27 cellular contexts compared by ENCODE assay signal in the genomic region with DNA sequence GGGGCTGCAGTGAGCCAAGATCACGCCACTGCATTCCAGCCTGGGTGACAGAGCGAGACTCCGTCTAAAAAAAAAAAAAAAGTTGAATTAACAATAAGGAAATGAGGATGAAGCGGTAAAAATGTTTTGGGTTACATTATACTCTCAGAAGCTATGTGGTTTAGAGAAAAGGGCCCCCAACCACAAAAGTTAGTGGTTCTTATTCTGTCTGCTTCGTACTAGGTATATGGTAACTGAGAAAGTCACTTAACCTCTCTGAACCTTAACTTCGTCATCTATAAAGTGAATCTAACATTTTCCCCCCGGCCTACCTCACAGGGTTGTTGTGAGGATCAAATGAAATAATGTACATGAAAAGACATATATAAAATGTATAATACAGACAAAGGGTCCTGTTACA. TPM values are rescaled to one million over a fixed set of nuclear protein-coding genes. Genes with fewer than 3 reads are reported as not detected.
DNase-seq lines count a peak whose midpoint lies in the region; ATAC-seq and TF ChIP-seq lines count a peak whose summit lies in the region.
"Had no signal": no experiment of that assay in that cellular context is flagged by ENCODE, and none has a peak within 500 bp of the region (broad histone marks: within the 10 kb centered on the region; RNA-seq: fewer than 3 reads in every experiment).

No MANE protein-coding gene starts in this region.

- H4K20me1 ChIP-seq in HCT116 (ENCODE audit: insufficient read depth) = no peaks in the 10 kb centered on the region
- H4K20me1 ChIP-seq in OCI-LY7 (ENCODE audit: insufficient read depth, low read length) = no peaks in the 10 kb centered on the region

- BruUV-seq in HCT116 (replicated peaks; lab: Mats Ljungman, UMichigan) (TSS peak; percentile 33), OCI-LY7 (replicated peaks; lab: Mats Ljungman, UMichigan) (TSS peak; percentile 74)

- H3K4me3 ChIP-seq in HCT116 (replicated peaks in 1 of 2; ENCODE audit: low read depth in 1 of 2, low read length in 2 of 2) = no peak overlapping the region
- no peak overlapping the region for H3K4me3 ChIP-seq in OCI-LY7 (ENCODE audit: low read depth, low read length, poor library complexity, severe bottlenecking)
- H3K4me3 ChIP-seq in CD8-positive, alpha-beta memory T cell (ENCODE audit: low read length) = no peak overlapping the region
- H3K4me3 ChIP-seq: SJCRH30 had no signal

- POLR2A ChIA-PET in HCT116 (lab: Charles Lee) (no interaction called here), OCI-LY7 (lab: Charles Lee) (no interaction called here)
- POLR2A ChIA-PET in CD8-positive, alpha-beta memory T cell (lab: Charles Lee) = no interaction called here

- no peaks in the 10 kb centered on the region for H3K27me3 ChIP-seq in HCT116 (ENCODE audit: insufficient read depth, low read length)
- H3K27me3 ChIP-seq in CD8-positive, alpha-beta memory T cell (ENCODE audit: insufficient read depth, low read length, poor library complexity, severe bottlenecking) = no peaks in the 10 kb centered on the region
- H3K27me3 ChIP-seq: SJCRH30 had no signal

- H3K36me3 Mint-ChIP-seq in activated CD8-positive, alpha-beta memory T cell treated with anti-CD3 and anti-CD28 coated beads, Interleukin-2, amount 10 ng/mL, durations not matched to agents 7 days and 5 days = peaks cover 10% of the 10 kb centered on the region
- peaks cover 9% of the 10 kb centered on the region for H3K36me3 Mint-ChIP-seq in mesothelial cell of epicardium
- peaks cover 0 to 11% (median 11%) of the 10 kb centered on the region in 3 donors for H3K36me3 Mint-ChIP-seq in CD8-positive, alpha-beta memory T cell

- RAD21 ChIA-PET in HCT116 (lab: Charles Lee; ENCODE audit: low non-redundant PET in 1 of 2, low total read pairs in 2 of 2, uncharacterized antibody in 2 of 2, unreplicated experiment in 2 of 2) = no interaction called here

- H3K9me3 ChIP-seq in HCT116 (ENCODE audit: control insufficient read depth in 1 of 2, insufficient read depth in 1 of 2, low read depth in 1 of 2, low read length in 2 of 2) = no peaks in the 10 kb centered on the region
- no peaks in the 10 kb centered on the region for H3K9me3 ChIP-seq in OCI-LY7 (ENCODE audit: low read length)
- H3K9me3 ChIP-seq in CD8-positive, alpha-beta memory T cell (ENCODE audit: low read length) = no peaks in the 10 kb centered on the region
- H3K9me3 ChIP-seq: SJCRH30 had no signal

- no peaks in the 10 kb centered on the region for H3K9me3 Mint-ChIP-seq in activated CD8-positive, alpha-beta memory T cell treated with anti-CD3 and anti-CD28 coated beads, Interleukin-2, amount 10 ng/mL, durations not matched to agents 7 days and 5 days (ENCODE audit: low read depth)
- H3K9me3 Mint-ChIP-seq in mesothelial cell of epicardium = no peaks in the 10 kb centered on the region
- H3K9me3 Mint-ChIP-seq in CD8-positive, alpha-beta memory T cell = no peaks in the 10 kb centered on the region
- H3K9me3 Mint-ChIP-seq: CD4-positive, CD25-positive, alpha-beta regulatory T cell had no signal

- H2AFZ ChIP-seq in HCT116 (ENCODE audit: low read depth, low read length, poor library complexity, severe bottlenecking) (no peak overlapping the region), OCI-LY7 (ENCODE audit: low read length) (no peak overlapping the region)

- no peak for TF ChIP-seq RAD21 in HCT116 (IDR thresholded peaks at IDR 0.05; ENCODE audit: low read depth)

- H3K9me2 ChIP-seq in HCT116 (ENCODE audit: insufficient read depth) (no peaks in the 10 kb centered on the region), OCI-LY7 (ENCODE audit: insufficient read depth, low read length) (no peaks in the 10 kb centered on the region)

- H3K27ac ChIP-seq in HCT116 (ENCODE audit: low read depth, low read length) (no peak overlapping the region), OCI-LY7 (ENCODE audit: low read depth, low read length, poor library complexity, severe bottlenecking) (no peak overlapping the region)
- H3K27ac ChIP-seq in CD8-positive, alpha-beta memory T cell (ENCODE audit: low read depth, low read length) = no peak overlapping the region
- H3K27ac ChIP-seq: KMS-11, SJCRH30 had no signal

- H3K4me3 Mint-ChIP-seq in activated CD8-positive, alpha-beta memory T cell treated with anti-CD3 and anti-CD28 coated beads, Interleukin-2, amount 10 ng/mL, durations not matched to agents 7 days and 5 days = no peak overlapping the region
- no peak overlapping the region for H3K4me3 Mint-ChIP-seq in mesothelial cell of epicardium
- H3K4me3 Mint-ChIP-seq in CD8-positive, alpha-beta memory T cell = no peak overlapping the region
- H3K4me3 Mint-ChIP-seq: CD4-positive, CD25-positive, alpha-beta regulatory T cell had no signal

- intact Hi-C loops in HCT116 (cut with micrococcal nuclease) (no loop called here), OCI-LY7 (cut with micrococcal nuclease; ENCODE audit: unreplicated experiment) (no loop called here)

- H3K4me1 ChIP-seq in HCT116 (ENCODE audit: control insufficient read depth in 1 of 2, insufficient read depth in 2 of 2, low read length in 2 of 2) = no peaks in the 10 kb centered on the region
- H3K4me1 ChIP-seq in OCI-LY7 (ENCODE audit: insufficient read depth, low read length, poor library complexity, severe bottlenecking) = no peaks in the 10 kb centered on the region
- no peaks in the 10 kb centered on the region for H3K4me1 ChIP-seq in CD8-positive, alpha-beta memory T cell (ENCODE audit: insufficient read depth, low read length)
- H3K4me1 ChIP-seq: SJCRH30 had no signal

- H3K27ac Mint-ChIP-seq in activated CD8-positive, alpha-beta memory T cell treated with anti-CD3 and anti-CD28 coated beads, Interleukin-2, amount 10 ng/mL, durations not matched to agents 7 days and 5 days = no peak overlapping the region
- peak overlapping the region; percentile 56 for H3K27ac Mint-ChIP-seq in mesothelial cell of epicardium
- no peak overlapping the region for H3K27ac Mint-ChIP-seq in CD8-positive, alpha-beta memory T cell

- H3K9ac ChIP-seq in HCT116 (ENCODE audit: low read length) = no peak overlapping the region
- H3K9ac ChIP-seq: KMS-11 had no signal

- no peaks in the 10 kb centered on the region for H3K79me2 ChIP-seq in HCT116 (ENCODE audit: insufficient read depth, low read length)
- H3K79me2 ChIP-seq in OCI-LY7 (ENCODE audit: insufficient read depth, low read depth, low read length) = no peaks in the 10 kb centered on the region

- DNase-seq in activated CD8-positive, alpha-beta memory T cell treated with anti-CD3 and anti-CD28 coated beads, Interleukin-2, amount 10 ng/mL, durations not matched to agents 7 days and 5 days = no peak
- no peak for DNase-seq in activated CD8-positive, alpha-beta memory T cell treated with anti-CD3 and anti-CD28 coated beads, Interleukin-2, amount 50 U/mL, for 48 hours
- DNase-seq in HCT116 (ENCODE audit: low read depth, low spot score) (no peak), OCI-LY7 (ENCODE audit: low spot score) (no peak), mesothelial cell of epicardium (ENCODE audit: low spot score in 2 of 2, unreplicated experiment in 2 of 2) (no peak), hypothalamus (lab: John Stamatoyannopoulos, UW) (no peak), middle frontal gyrus (ENCODE audit: extremely low spot score, low spot score) (no peak)
- no peak for DNase-seq in CD8-positive, alpha-beta memory T cell
- DNase-seq: 8988T; CD4-positive, CD25-positive, alpha-beta regulatory T cell; COR-L47; DMS 273 treated with DMSO at 0.1 percent for 48 hours; DMS79; EL; GDM1; HCEC 1CT; NCI-H1092; NCI-H1417 treated with DMSO at 0.1 percent for 48 hours; NCI-H1694 treated with DMSO at 0.1 percent for 48 hours; NCI-H2081; NCI-H2227 treated with DMSO at 0.1 percent for 48 hours; NCI-H526 treated with DMSO at 0.1 percent for 48 hours; OCI-M1; SJCRH30 had no signal

- TF ChIP-seq CTCF in HCT116 (IDR thresholded peaks at IDR 0.05 in 2 of 3, conservative IDR thresholded peaks at IDR 0.05 in 1 of 3; ENCODE audit: borderline replicate concordance in 1 of 3, insufficient read depth in 1 of 3, low read depth in 2 of 3, low read length in 2 of 3) (no peak), OCI-LY7 (conservative IDR thresholded peaks at IDR 0.05; ENCODE audit: low read length) (no peak), mesothelial cell of epicardium (IDR thresholded peaks at IDR 0.05; ENCODE audit: unreplicated experiment) (no peak)

- peaks cover 18% of the 10 kb centered on the region for H3K4me1 Mint-ChIP-seq in activated CD8-positive, alpha-beta memory T cell treated with anti-CD3 and anti-CD28 coated beads, Interleukin-2, amount 10 ng/mL, durations not matched to agents 7 days and 5 days
- H3K4me1 Mint-ChIP-seq in mesothelial cell of epicardium = peaks cover 57% of the 10 kb centered on the region
- no peaks in the 10 kb centered on the region for H3K4me1 Mint-ChIP-seq in CD8-positive, alpha-beta memory T cell
- H3K4me1 Mint-ChIP-seq: CD4-positive, CD25-positive, alpha-beta regulatory T cell had no signal

- ATAC-seq in activated CD8-positive, alpha-beta memory T cell treated with anti-CD3 and anti-CD28 coated beads, Interleukin-2, amount 10 ng/mL, durations not matched to agents 7 days and 5 days = peak; percentile 51
- ATAC-seq in HCT116 = no peak
- ATAC-seq: Right ventricle myocardium inferior, SK-N-SH treated with all-trans-retinoic acid at 6 μM for 48 hours had no signal

- H3K4me2 ChIP-seq in HCT116 (ENCODE audit: low read length) (no peak overlapping the region), OCI-LY7 (ENCODE audit: low read length) (no peak overlapping the region)
- H3K4me2 ChIP-seq: KMS-11 had no signal

- no peaks in the 10 kb centered on the region for H3K36me3 ChIP-seq in HCT116 (ENCODE audit: control insufficient read depth in 1 of 2, insufficient read depth in 2 of 2, low read length in 2 of 2)
- peaks cover 5% of the 10 kb centered on the region; the same call in 1 of the 2 replicates for H3K36me3 ChIP-seq in OCI-LY7 (ENCODE audit: insufficient read depth, low read length)
- H3K36me3 ChIP-seq in CD8-positive, alpha-beta memory T cell (ENCODE audit: insufficient read depth, low read length) = no peaks in the 10 kb centered on the region

- CTCF ChIA-PET in activated CD8-positive, alpha-beta memory T cell treated with anti-CD3 and anti-CD28 coated beads, Interleukin-2, amount 10 ng/mL, durations not matched to agents 7 days and 5 days (lab: Charles Lee) = interaction anchor here (1.1 kb wide), 1 partner anchor 16 kb away, joined by 6 read pairs; no protein-coding TSS in a partner anchor
- CTCF ChIA-PET in HCT116 (lab: Charles Lee) = interaction anchor here (1.2 to 1.5 kb wide), 2 partner anchors 12 to 16 kb away, joined by 3 read pairs; no protein-coding TSS in a partner anchor
- CTCF ChIA-PET in OCI-LY7 (lab: Charles Lee; ENCODE audit: unreplicated experiment) = no interaction called here
- CTCF ChIA-PET in CD8-positive, alpha-beta memory T cell (lab: Charles Lee) = no interaction called here

- H3K27me3 Mint-ChIP-seq in activated CD8-positive, alpha-beta memory T cell treated with anti-CD3 and anti-CD28 coated beads, Interleukin-2, amount 10 ng/mL, durations not matched to agents 7 days and 5 days = no peaks in the 10 kb centered on the region
- no peaks in the 10 kb centered on the region for H3K27me3 Mint-ChIP-seq in mesothelial cell of epicardium (ENCODE audit: low read depth)
- no peaks in the 10 kb centered on the region for H3K27me3 Mint-ChIP-seq in CD8-positive, alpha-beta memory T cell
- H3K27me3 Mint-ChIP-seq: CD4-positive, CD25-positive, alpha-beta regulatory T cell had no signal

- no peak for TF ChIP-seq POLR2A in HCT116 (IDR thresholded peaks at IDR 0.05; ENCODE audit: borderline replicate concordance, extremely low read depth, insufficient read depth, insufficient read length)

RNA-seq across cellular contexts. Expression of gene EHHADH, which starts 38.4 kb away (rescaled TPM):
- total RNA-seq in activated CD8-positive, alpha-beta memory T cell treated with anti-CD3 and anti-CD28 coated beads, Interleukin-2, amount 10 ng/mL, durations not matched to agents 7 days and 5 days = 1 to 10 TPM; 3.8 to 4.0 TPM
- total RNA-seq in HCT116 (2021; ENCODE audit: unreplicated experiment) (10.7 TPM), OCI-LY7 (2022) (1.1 and 1.3 TPM in 2 replicates), mesothelial cell of epicardium (5.0 to 7.8 TPM (median 5.9 TPM) in 3 replicates)
- polyA plus RNA-seq in HCT116 (2012) = 3.0 and 4.4 TPM in 2 replicates
- 0.15 TPM in 1 of 2 replicates, not detected in the other for total RNA-seq in OCI-LY7 (2014; rRNA removed; shearing (Covaris generic))
- total RNA-seq in CD8-positive, alpha-beta memory T cell = 1 to 10 TPM; 1.7 to 2.2 TPM
- polyA plus RNA-seq in CD8-positive, alpha-beta memory T cell = 0.94 TPM

Comparison
In these comparisons a context has a peak if more than half of its experiments do, and no peak if none do; other contexts are left out.
1. CTCF ChIA-PET loops: an anchor here in activated CD8-positive, alpha-beta memory T cell treated with anti-CD3 and anti-CD28 coated beads, Interleukin-2, amount 10 ng/mL, durations not matched to agents 7 days and 5 days (1.1 kb wide) and HCT116 (1.2 to 1.5 kb wide); none called in OCI-LY7 and CD8-positive, alpha-beta memory T cell.